22 cellular contexts compared by ENCODE assay signal in the genomic region with DNA sequence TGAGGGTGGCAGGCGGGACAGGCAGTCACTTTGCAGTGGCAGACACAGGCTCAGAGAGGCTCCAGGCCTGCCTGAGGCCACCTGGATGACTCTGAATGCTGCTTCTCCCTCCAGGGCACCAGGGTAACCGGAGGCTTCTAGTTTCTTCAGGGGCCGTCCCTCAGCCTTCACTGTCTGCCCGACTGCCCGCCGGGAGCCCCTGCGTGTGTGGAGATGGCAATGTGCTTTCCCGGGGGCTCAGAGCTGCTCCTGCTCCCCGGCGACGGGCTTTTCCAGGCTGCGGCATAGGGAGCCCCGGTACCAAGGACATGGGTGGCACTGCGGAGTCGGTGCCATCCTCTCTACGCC. TPM values are rescaled to one million over a fixed set of nuclear protein-coding genes. Genes with fewer than 3 reads are reported as not detected.
DNase-seq lines count a peak whose midpoint lies in the region; FAIRE-seq and TF ChIP-seq lines count a peak whose summit lies in the region.
"Had no signal": no experiment of that assay in that cellular context is flagged by ENCODE, and none has a peak within 500 bp of the region (broad histone marks: within the 10 kb centered on the region; RNA-seq: fewer than 3 reads in every experiment).

No MANE protein-coding gene starts in this region.

- no peaks in the 10 kb centered on the region for H3K36me3 ChIP-seq in mammary epithelial cell (ENCODE audit: insufficient read depth, low read length)
- H3K36me3 ChIP-seq in breast epithelium, result no peaks in the 10 kb centered on the region
- H3K36me3 ChIP-seq in PC-9 (ENCODE audit: low read depth), result no peaks in the 10 kb centered on the region
- H3K36me3 ChIP-seq in keratinocyte (ENCODE audit: control insufficient read depth in 2 of 2, extremely low read depth in 1 of 2, insufficient read depth in 2 of 2, low read length in 2 of 2), result no peaks in the 10 kb centered on the region
- peaks cover 0 to 8% (median 0%) of the 10 kb centered on the region in 6 donors for H3K36me3 ChIP-seq in spleen
- H3K36me3 ChIP-seq: vagina had no signal

- FAIRE-seq in keratinocyte (lab: Jason Lieb, UNC), result no peak
- FAIRE-seq: colon, G401.6, GM19239, TTC549 had no signal

- no peak overlapping the region for H3K4me3 ChIP-seq in mammary epithelial cell (replicated peaks in 1 of 3; ENCODE audit: insufficient read depth in 1 of 3, low read depth in 2 of 3, low read length in 3 of 3)
- H3K4me3 ChIP-seq in breast epithelium, result no peak overlapping the region
- peak overlapping the region; percentile 33; the same call in 1 of the 2 replicates for H3K4me3 ChIP-seq in PC-9
- H3K4me3 ChIP-seq in keratinocyte (ENCODE audit: control insufficient read depth in 2 of 3, extremely low read depth in 1 of 3, insufficient read depth in 2 of 3, low read depth in 1 of 3, low read length in 3 of 3), result no peak overlapping the region
- peak overlapping the region in 1 of 8 donors; percentile 31 for H3K4me3 ChIP-seq in spleen
- H3K4me3 ChIP-seq: vagina had no signal

- WGBS in mammary epithelial cell (ENCODE audit: low coverage, missing lambda C conversion rate), result 64% methylated on average over 13 of the region's 16 CpGs
- WGBS in spleen, 5 donors, result 69 to 97% (median 79%) methylated on average over 10 to 16 of the region's 16 CpGs

- CTCF ChIA-PET in mammary epithelial cell (lab: Charles Lee; ENCODE audit: low non-redundant PET) (no interaction called here), PC-9 (lab: Charles Lee) (no interaction called here)

- H3K79me2 ChIP-seq in mammary epithelial cell (ENCODE audit: insufficient read depth, low read length) (no peaks in the 10 kb centered on the region), PC-9 (ENCODE audit: low read depth) (no peaks in the 10 kb centered on the region), keratinocyte (ENCODE audit: control insufficient read depth, insufficient read depth, low read length) (no peaks in the 10 kb centered on the region)

- TF ChIP-seq POLR2A in breast epithelium (IDR thresholded peaks at IDR 0.05) (no peak), spleen (IDR thresholded peaks at IDR 0.05) (no peak)

- DNase-seq in mammary epithelial cell (no peak), breast epithelium (ENCODE audit: low spot score in 2 of 2) (no peak), PC-9 (no peak), keratinocyte (ENCODE audit: low read depth, low spot score) (no peak), spleen (no peak), GM19240 (ENCODE audit: insufficient read length, low spot score) (no peak), GM20000 (ENCODE audit: low spot score) (no peak), COLO668 (lab: John Stamatoyannopoulos, UW; ENCODE audit: unreplicated experiment) (no peak)
- DNase-seq: activated CD8-positive, alpha-beta memory T cell treated with anti-CD3 and anti-CD28 coated beads, Interleukin-2, amount 10 ng/mL, durations not matched to agents 7 days and 5 days; left colon; NCI-H1417 treated with DMSO at 0.1 percent for 48 hours; retina had no signal

- POLR2A ChIA-PET in PC-9 (lab: Charles Lee; ENCODE audit: unreplicated experiment), result no interaction called here

- dilution Hi-C loops in mammary epithelial cell (cut with HindIII; ENCODE audit: low sequenced_read_pairs) (no loop called here), keratinocyte (cut with MboI; ENCODE audit: extremely low pct_ligation_motif_present, low sequenced_read_pairs) (no loop called here)

- H3K9me2 ChIP-seq in PC-9 (ENCODE audit: insufficient read depth), result no peaks in the 10 kb centered on the region

- TF ChIP-seq CTCF in mammary epithelial cell (conservative IDR thresholded peaks at IDR 0.05 in 1 of 2, IDR thresholded peaks at IDR 0.05 in 1 of 2; ENCODE audit: extremely low read depth in 1 of 2, insufficient read depth in 1 of 2, low read depth in 1 of 2, low read length in 2 of 2) (no peak), breast epithelium (IDR thresholded peaks at IDR 0.05) (no peak), PC-9 (conservative IDR thresholded peaks at IDR 0.05) (no peak), keratinocyte (optimal IDR thresholded peaks at IDR 0.05 in 1 of 3, IDR thresholded peaks at IDR 0.05 in 1 of 3, conservative IDR thresholded peaks at IDR 0.05 in 1 of 3; ENCODE audit: extremely low read depth in 1 of 3, insufficient read depth in 2 of 3, low read length in 3 of 3) (no peak), spleen (IDR thresholded peaks at IDR 0.05 in 8 of 11, conservative IDR thresholded peaks at IDR 0.05 in 3 of 11) (no peak), GM20000 (IDR thresholded peaks at IDR 0.05; ENCODE audit: extremely low read depth, missing control alignments) (no peak)

- H3K9ac ChIP-seq in mammary epithelial cell (ENCODE audit: insufficient read depth, low read length) (no peak overlapping the region), keratinocyte (ENCODE audit: control insufficient read depth, extremely low read depth, insufficient read depth, low read length) (no peak overlapping the region)

- no peak overlapping the region for H3K27ac ChIP-seq in mammary epithelial cell (ENCODE audit: insufficient read depth, low read depth, low read length)
- H3K27ac ChIP-seq in breast epithelium, result no peak overlapping the region
- no peak overlapping the region for H3K27ac ChIP-seq in PC-9
- no peak overlapping the region for H3K27ac ChIP-seq in keratinocyte (ENCODE audit: control insufficient read depth, insufficient read depth, low read length)
- H3K27ac ChIP-seq in spleen, result peak overlapping the region in 6 of 8 donors; percentile 35 to 91 (median 81)
- H3K27ac ChIP-seq: vagina had no signal

- H3K4me2 ChIP-seq in mammary epithelial cell (ENCODE audit: insufficient read depth, low read depth, low read length) (peak overlapping the region; percentile 49), PC-9 (peak overlapping the region; percentile 73), keratinocyte (ENCODE audit: control insufficient read depth, extremely low read depth, insufficient read depth, low read depth, low read length) (peak overlapping the region; percentile 51)

- in situ Hi-C loops in mammary epithelial cell (cut with MboI; ENCODE audit: low sequenced_read_pairs in 2 of 2), result no loop called here

- BruUV-seq in mammary epithelial cell (replicated peaks; lab: Mats Ljungman, UMichigan), result no TSS peak
- BruUV-seq in PC-9 (replicated peaks; lab: Mats Ljungman, UMichigan), result no TSS peak

- no peaks in the 10 kb centered on the region for H3K9me1 ChIP-seq in keratinocyte (ENCODE audit: control insufficient read depth, extremely low read depth, insufficient read depth, low read length)

- H3F3A ChIP-seq in PC-9 (ENCODE audit: insufficient read depth, low read depth), result peaks cover 8% of the 10 kb centered on the region; the same call in 1 of the 2 replicates

- H4K20me1 ChIP-seq in mammary epithelial cell (ENCODE audit: insufficient read depth, low read length), result no peaks in the 10 kb centered on the region
- no peaks in the 10 kb centered on the region for H4K20me1 ChIP-seq in PC-9 (ENCODE audit: insufficient read depth)
- H4K20me1 ChIP-seq in keratinocyte (ENCODE audit: control insufficient read depth, extremely low read depth, insufficient read depth, low read length), result no peaks in the 10 kb centered on the region

- H3K4me1 ChIP-seq in mammary epithelial cell (ENCODE audit: insufficient read depth, low read length) (peaks cover 32% of the 10 kb centered on the region), breast epithelium (peaks cover 3 to 10% of the 10 kb centered on the region in 2 donors), PC-9 (replicated peaks; ENCODE audit: insufficient read depth) (peaks cover 37% of the 10 kb centered on the region), keratinocyte (ENCODE audit: control insufficient read depth, extremely low read depth, insufficient read depth, low read length) (peaks cover 35% of the 10 kb centered on the region), spleen (peaks cover 62 to 85% (median 73%) of the 10 kb centered on the region in 6 donors)

- intact Hi-C loops in mammary epithelial cell (cut with micrococcal nuclease), result no loop called here
- intact Hi-C loops in breast epithelium (cut with DNase I; ENCODE audit: low total_unique reads), result no loop called here
- intact Hi-C loops in PC-9 (cut with micrococcal nuclease; ENCODE audit: unreplicated experiment), result loop anchor here (5.0 to 10.0 kb wide), 3 partner anchors 71 to 292 kb away; a partner anchor contains a TSS
- intact Hi-C loops in spleen (cut with DNase I; ENCODE audit: low total_unique reads), result no loop called here

- H3K9me3 ChIP-seq in mammary epithelial cell (replicated peaks; ENCODE audit: insufficient read depth, low read length) (peaks cover 6% of the 10 kb centered on the region), breast epithelium (no peaks in the 10 kb centered on the region), PC-9 (ENCODE audit: insufficient read depth, low read depth) (no peaks in the 10 kb centered on the region), keratinocyte (ENCODE audit: control insufficient read depth, low read depth, low read length) (no peaks in the 10 kb centered on the region), spleen (no peaks in the 10 kb centered on the region)
- H3K9me3 ChIP-seq: vagina had no signal

- H3K27me3 ChIP-seq in mammary epithelial cell (ENCODE audit: insufficient read depth, low read length) (peaks cover 2% of the 10 kb centered on the region), breast epithelium (peaks cover 0 to 11% of the 10 kb centered on the region in 2 donors), PC-9 (ENCODE audit: insufficient read depth, low read depth) (no peaks in the 10 kb centered on the region), keratinocyte (ENCODE audit: control insufficient read depth, extremely low read depth, insufficient read depth, low read length) (peaks cover 32% of the 10 kb centered on the region), spleen (replicated peaks in 1 of 7) (peaks cover 0 to 4% (median 0%) of the 10 kb centered on the region in 7 donors)
- H3K27me3 ChIP-seq: vagina had no signal

- H2AFZ ChIP-seq in mammary epithelial cell (ENCODE audit: low read depth, low read length) (peak overlapping the region; percentile 18), PC-9 (no peak overlapping the region), keratinocyte (ENCODE audit: control insufficient read depth, low read length) (no peak overlapping the region)

RNA-seq across cellular contexts. Expression of a gene that starts 51.5 kb away (rescaled TPM):
- total RNA-seq in mammary epithelial cell (under 1 TPM in 1 of 2 donors, not detected in 1; 0.83 TPM), breast epithelium (1 to 10 TPM in 1 of 3 donors, under 1 TPM in 2; 0.64 to 2.3 (median 0.88) TPM), PC-9 (2021) (0.88 and 1.0 TPM in 2 replicates), spleen (10 to 100 TPM; 10.5 to 59.8 (median 56.3) TPM)
- polyA plus RNA-seq in mammary epithelial cell (0.09 TPM), keratinocyte (0.08 to 0.24 TPM (median 0.18 TPM) in 3 replicates), spleen (10 to 100 TPM in 2 of 3 donors, 1 to 10 TPM in 1; 8.4 to 25.1 (median 14.3) TPM)
- polyA minus RNA-seq in mammary epithelial cell (not detected), keratinocyte (0.03 to 0.20 TPM in 2 of 3 replicates, not detected in the other)
- polyA plus RNA-seq in keratinocyte (2011; ENCODE audit: low read depth), result 1.3 TPM
- polyA plus RNA-seq in keratinocyte (2011; cell fraction: cytosol; rRNA removed), result 0.17 and 0.30 TPM in 2 replicates
- polyA plus RNA-seq in keratinocyte (2011; cell fraction: nucleus; rRNA removed), result 0.37 and 0.43 TPM in 2 replicates
- 0.17 and 0.61 TPM in 2 replicates for polyA plus RNA-seq in keratinocyte (2012; ENCODE audit: low replicate concordance)
- polyA minus RNA-seq in keratinocyte (2011; cell fraction: cytosol; rRNA and poly(A)+ RNA removed), result not detected
- 0.31 and 0.32 TPM in 2 replicates for polyA minus RNA-seq in keratinocyte (2011; cell fraction: nucleus; rRNA and poly(A)+ RNA removed)
- total RNA-seq: A172; activated T-helper 1 cell treated with anti-CD3 and anti-CD28 coated beads, Interleukin-12 subunit alpha, Interleukin-12 subunit beta, Interleukin-2, Interleukin-4 antibody, amounts not matched to agents 30 ng/mL and 10 ng/mL and 1 ng/mL, durations not matched to agents 14 hours and 24 hours and 36 hours; M059J had no signal

RNA-seq across cellular contexts. Expression of a gene that starts 59.1 kb away (rescaled TPM):
- not detected for total RNA-seq in mammary epithelial cell
- not detected for polyA plus RNA-seq in mammary epithelial cell
- not detected for polyA minus RNA-seq in mammary epithelial cell
- not detected for total RNA-seq in breast epithelium
- total RNA-seq in PC-9 (2021), result not detected in 2 replicates
- polyA plus RNA-seq in keratinocyte, result not detected in 3 replicates
- not detected for polyA plus RNA-seq in keratinocyte (2011; ENCODE audit: low read depth)
- polyA plus RNA-seq in keratinocyte (2011; cell fraction: cytosol; rRNA removed), result not detected in 2 replicates
- not detected in 2 replicates for polyA plus RNA-seq in keratinocyte (2011; cell fraction: nucleus; rRNA removed)
- not detected in 2 replicates for polyA plus RNA-seq in keratinocyte (2012; ENCODE audit: low replicate concordance)
- not detected in 3 replicates for polyA minus RNA-seq in keratinocyte
- polyA minus RNA-seq in keratinocyte (2011; cell fraction: cytosol; rRNA and poly(A)+ RNA removed), result not detected
- polyA minus RNA-seq in keratinocyte (2011; cell fraction: nucleus; rRNA and poly(A)+ RNA removed), result not detected in 2 replicates
- total RNA-seq in spleen, result 1 to 10 TPM in 1 of 7 donors, under 1 TPM in 2, not detected in 4; 0.72 to 1.3 (median 0.85) TPM
- under 1 TPM; 0.26 to 0.67 (median 0.29) TPM for polyA plus RNA-seq in spleen
- total RNA-seq: A172; activated CD4-positive, alpha-beta T cell treated with anti-CD3 and anti-CD28 coated beads for 36 hours; activated CD8-positive, alpha-beta memory T cell treated with anti-CD3 and anti-CD28 coated beads, Interleukin-2, amount 10 ng/mL, durations not matched to agents 7 days and 5 days; activated T-helper 1 cell treated with anti-CD3 and anti-CD28 coated beads, Interleukin-12 subunit alpha, Interleukin-12 subunit beta, Interleukin-2, Interleukin-4 antibody, amounts not matched to agents 30 ng/mL and 10 ng/mL and 1 ng/mL, durations not matched to agents 14 hours and 24 hours and 36 hours; left colon; M059J; mononuclear cell; vagina had no signal

Comparison
In these comparisons a context has a peak if more than half of its experiments do, and no peak if none do; other contexts are left out.
1. H3K27ac ChIP-seq: peak in spleen (6 of 8); none in mammary epithelial cell (single experiment), breast epithelium (0 of 2), PC-9 (single experiment) and keratinocyte (single experiment).
2. Peak in every context shown above with its lines, with median percentiles within 50 percentile points of each other: H3K4me2 ChIP-seq.